In genomic region chr5:170747851-170748250, GRCh38 we compare ENCODE assay signal across 11 cellular contexts. TPM values are rescaled to one million over a fixed set of nuclear protein-coding genes. Genes with fewer than 3 reads are reported as not detected.
DNase-seq lines count a peak whose midpoint lies in the region; ATAC-seq and TF ChIP-seq lines count a peak whose summit lies in the region.
"Had no signal": no experiment of that assay in that cellular context is flagged by ENCODE, and none has a peak within 500 bp of the region (broad histone marks: within the 10 kb centered on the region; RNA-seq: fewer than 3 reads in every experiment).

No MANE protein-coding gene starts in this region.

- no peak for TF ChIP-seq EP300 in esophagus muscularis mucosa (IDR thresholded peaks at IDR 0.05)

- no peak for TF ChIP-seq POLR2A in esophagus muscularis mucosa (IDR thresholded peaks at IDR 0.05; ENCODE audit: low read depth)

- intact Hi-C loops in PC-9 (cut with micrococcal nuclease; ENCODE audit: unreplicated experiment), result loop anchor here (10.0 kb wide), 2 partner anchors 167 to 1157 kb away; no protein-coding TSS in a partner anchor
- intact Hi-C loops in esophagus muscularis mucosa (cut with DNase I), result loop anchor here (10.0 kb wide), 1 partner anchor 597 kb away; no protein-coding TSS in a partner anchor

- H3K4me2 ChIP-seq in PC-9, result peak overlapping the region; percentile 82

- no peaks in the 10 kb centered on the region for H3K27me3 Mint-ChIP-seq in osteocyte (ENCODE audit: unreplicated experiment)

- peaks cover 55% of the 10 kb centered on the region for H3F3A ChIP-seq in PC-9 (ENCODE audit: insufficient read depth, low read depth)

- no peak overlapping the region for H3K27ac Mint-ChIP-seq in osteocyte (ENCODE audit: unreplicated experiment)
- H3K27ac Mint-ChIP-seq: activated CD4-positive, alpha-beta memory T cell treated with anti-CD3 and anti-CD28 coated beads, Interleukin-2, amount 10 ng/mL, durations not matched to agents 7 days and 5 days had no signal

- H3K36me3 Mint-ChIP-seq in osteocyte (ENCODE audit: unreplicated experiment), result no peaks in the 10 kb centered on the region

- H3K27ac ChIP-seq in PC-9 (peak overlapping the region; percentile 96), esophagus muscularis mucosa (replicated peaks in 1 of 4) (no peak overlapping the region)

- TF ChIP-seq CTCF in GM10248 (IDR thresholded peaks at IDR 0.05; ENCODE audit: control extremely low read depth, extremely low read depth, low read depth, missing control alignments) (no peak), PC-9 (conservative IDR thresholded peaks at IDR 0.05) (peak; percentile 58), esophagus muscularis mucosa (IDR thresholded peaks at IDR 0.05) (peak in 1 of 3 experiments; percentile 11), osteocyte (IDR thresholded peaks at IDR 0.05) (peak; percentile 50)

- peaks cover 52% of the 10 kb centered on the region for H3K4me1 Mint-ChIP-seq in osteocyte (ENCODE audit: unreplicated experiment)
- H3K4me1 Mint-ChIP-seq: activated CD4-positive, alpha-beta memory T cell treated with anti-CD3 and anti-CD28 coated beads, Interleukin-2, amount 10 ng/mL, durations not matched to agents 7 days and 5 days had no signal

- no peaks in the 10 kb centered on the region for H3K36me3 ChIP-seq in PC-9 (ENCODE audit: low read depth)
- H3K36me3 ChIP-seq in esophagus muscularis mucosa, result no peaks in the 10 kb centered on the region

- ATAC-seq in HG02885 (IDR thresholded peaks at IDR 0.05; ENCODE audit: poor library complexity, unreplicated experiment), result no peak

- no peak overlapping the region for H3K4me3 Mint-ChIP-seq in osteocyte (ENCODE audit: unreplicated experiment)
- H3K4me3 Mint-ChIP-seq: activated CD4-positive, alpha-beta memory T cell treated with anti-CD3 and anti-CD28 coated beads, Interleukin-2, amount 10 ng/mL, durations not matched to agents 7 days and 5 days had no signal

- POLR2A ChIA-PET in GM10248 (lab: Yijun Ruan, JAX), result no interaction called here
- POLR2A ChIA-PET in PC-9 (lab: Charles Lee; ENCODE audit: unreplicated experiment), result no interaction called here

- no TSS peak for BruUV-seq in PC-9 (replicated peaks; lab: Mats Ljungman, UMichigan)

- H3K27me3 ChIP-seq in PC-9 (ENCODE audit: insufficient read depth, low read depth) (no peaks in the 10 kb centered on the region), esophagus muscularis mucosa (peaks cover 0 to 49% (median 0%) of the 10 kb centered on the region in 4 donors)

- H3K79me2 ChIP-seq in PC-9 (ENCODE audit: low read depth), result peaks cover 8% of the 10 kb centered on the region; the same call in 1 of the 2 replicates

- no peaks in the 10 kb centered on the region for H3K9me2 ChIP-seq in PC-9 (ENCODE audit: insufficient read depth)

- no peaks in the 10 kb centered on the region for H3K9me3 Mint-ChIP-seq in osteocyte (ENCODE audit: unreplicated experiment)
- H3K9me3 Mint-ChIP-seq: activated CD4-positive, alpha-beta memory T cell treated with anti-CD3 and anti-CD28 coated beads, Interleukin-2, amount 10 ng/mL, durations not matched to agents 7 days and 5 days had no signal

- H3K4me3 ChIP-seq in PC-9, result no peak overlapping the region
- no peak overlapping the region for H3K4me3 ChIP-seq in esophagus muscularis mucosa

- H3K4me1 ChIP-seq in PC-9 (replicated peaks; ENCODE audit: insufficient read depth), result peaks cover 78% of the 10 kb centered on the region
- H3K4me1 ChIP-seq in esophagus muscularis mucosa, result peaks cover 31 to 58% (median 40%) of the 10 kb centered on the region in 4 donors

- WGBS in esophagus muscularis mucosa, result 95% methylated on average over 9 of the region's 10 CpGs

- DNase-seq in GM10248 (ENCODE audit: extremely low spot score) (peak; percentile 12), PC-9 (no peak), esophagus muscularis mucosa (ENCODE audit: extremely low spot score) (peak; percentile 88), osteocyte (ENCODE audit: extremely low spot score, unreplicated experiment) (peak; percentile 82), putamen (ENCODE audit: low spot score) (no peak), UCSD-AML1 (lab: John Stamatoyannopoulos, UW; ENCODE audit: unreplicated experiment) (no peak), NCI-H187 (lab: John Stamatoyannopoulos, UW) (no peak)
- DNase-seq: activated CD4-positive, alpha-beta memory T cell treated with anti-CD3 and anti-CD28 coated beads, Interleukin-2, amount 10 ng/mL, durations not matched to agents 7 days and 5 days; cerebellar nuclear complex; small intestine had no signal

- H2AFZ ChIP-seq in PC-9, result no peak overlapping the region

- CTCF ChIA-PET in GM10248 (lab: Yijun Ruan, JAX), result interaction anchor here (1.1 to 1.6 kb wide), 2 partner anchors 43 to 858 kb away, joined by 3 to 7 read pairs; no protein-coding TSS in a partner anchor
- CTCF ChIA-PET in PC-9 (lab: Charles Lee), result no interaction called here

- no peaks in the 10 kb centered on the region for H3K9me3 ChIP-seq in PC-9 (ENCODE audit: insufficient read depth, low read depth)
- no peaks in the 10 kb centered on the region for H3K9me3 ChIP-seq in esophagus muscularis mucosa

- no peaks in the 10 kb centered on the region for H4K20me1 ChIP-seq in PC-9 (ENCODE audit: insufficient read depth)

RNA-seq across cellular contexts. Expression of gene GABRP, which starts 35.7 kb away (rescaled TPM):
- total RNA-seq in PC-9 (2021), result 2.1 and 5.2 TPM in 2 replicates
- under 1 TPM in 1 of 4 donors, not detected in 3; 0.42 TPM for total RNA-seq in esophagus muscularis mucosa
- not detected in 2 replicates for total RNA-seq in osteocyte
- total RNA-seq: activated CD4-positive, alpha-beta memory T cell treated with anti-CD3 and anti-CD28 coated beads, Interleukin-2, amount 10 ng/mL, durations not matched to agents 7 days and 5 days had no signal

Comparison
In these comparisons a context has a peak if more than half of its experiments do, and no peak if none do; other contexts are left out.
1. DNase-seq: peak in GM10248 (single experiment), esophagus muscularis mucosa (single experiment) and osteocyte (single experiment); none in PC-9 (0 of 2), putamen (single experiment), UCSD-AML1 (single experiment) and NCI-H187 (0 of 2).